Comparison of ENCODE assay signal across 1 cellular context in genomic region chr14:24429395-24430142, GRCh38.
TF ChIP-seq lines count a peak whose summit lies in the region.

Gene CBLN3 (minus strand): TSS chr14:24429668. CDS start chr14:24429054, 614 bp downstream.
Gene KHNYN (plus strand): TSS chr14:24429954. CDS start chr14:24430731, 777 bp downstream.

TF ChIP-seq in HepG2, 621 proteins besides CTCF, POLR2A, EP300 and RAD21 (continued from another document and continues in another):
- peak; percentile 97 for TF ChIP-seq POLR2AphosphoS5 (IDR thresholded peaks at IDR 0.05; ENCODE audit: low read depth, low read length)
- TF ChIP-seq CREBL2 (CRISPR knock-in tag; IDR thresholded peaks at IDR 0.05; ENCODE audit: borderline replicate concordance): peak; percentile 98
- no peak for TF ChIP-seq ZNF343 (CRISPR knock-in tag; IDR thresholded peaks at IDR 0.05)
- TF ChIP-seq ZNF556 (CRISPR knock-in tag; IDR thresholded peaks at IDR 0.05; ENCODE audit: borderline replicate concordance): peak; percentile 63; the same call in 1 of the 2 replicates
- TF ChIP-seq SKIL (CRISPR knock-in tag; IDR thresholded peaks at IDR 0.05; ENCODE audit: borderline replicate concordance): no peak; the same call in 1 of the 2 replicates
- TF ChIP-seq ZSCAN12 (CRISPR knock-in tag; IDR thresholded peaks at IDR 0.05): peak; percentile 67; the same call in 1 of the 2 replicates
- TF ChIP-seq ZFP82 (CRISPR knock-in tag; IDR thresholded peaks at IDR 0.05; ENCODE audit: borderline replicate concordance): no peak
- TF ChIP-seq XRCC5 (optimal IDR thresholded peaks at IDR 0.05; ENCODE audit: low read length): peak; percentile 63
- TF ChIP-seq ARNTL (CRISPR knock-in tag; IDR thresholded peaks at IDR 0.05): no peak
- TF ChIP-seq ATF6 (CRISPR knock-in tag; conservative IDR thresholded peaks at IDR 0.05): no peak
- TF ChIP-seq EEA1 (CRISPR knock-in tag; IDR thresholded peaks at IDR 0.05; ENCODE audit: borderline replicate concordance): peak; percentile 83; the same call in 1 of the 2 replicates
- peak; percentile 1; the same call in 1 of the 2 replicates for TF ChIP-seq CHD2 (IDR thresholded peaks at IDR 0.05; ENCODE audit: low read depth, low read length)
- TF ChIP-seq TRIM22 (IDR thresholded peaks at IDR 0.05): no peak
- TF ChIP-seq CREB3 (CRISPR knock-in tag; IDR thresholded peaks at IDR 0.05): no peak
- peak; percentile 74 for TF ChIP-seq HMG20B (CRISPR knock-in tag; conservative IDR thresholded peaks at IDR 0.05)
- TF ChIP-seq CBFB (CRISPR knock-in tag; IDR thresholded peaks at IDR 0.05): peak; percentile 81
- TF ChIP-seq ZNF281 (CRISPR knock-in tag; IDR thresholded peaks at IDR 0.05; ENCODE audit: borderline replicate concordance): peak; percentile 66
- TF ChIP-seq HNF4A (CRISPR knock-in tag; IDR thresholded peaks at IDR 0.05): no peak
- 0 out of 2 replicates have a peak, but pooled peaks have one; percentile 83 for TF ChIP-seq ZNF10 (CRISPR knock-in tag; IDR thresholded peaks at IDR 0.05; ENCODE audit: borderline replicate concordance, low read depth)
- peak in 1 of 2 experiments; percentile 63; a peak in 2 of 4 replicates for TF ChIP-seq KLF16 (CRISPR knock-in tag; IDR thresholded peaks at IDR 0.05)
- no peak for TF ChIP-seq ZNF432 (CRISPR knock-in tag; IDR thresholded peaks at IDR 0.05; ENCODE audit: borderline replicate concordance)
- no peak for TF ChIP-seq ZNF446 (CRISPR knock-in tag; IDR thresholded peaks at IDR 0.05)
- no peak for TF ChIP-seq GRHL1 (CRISPR knock-in tag; conservative IDR thresholded peaks at IDR 0.05)
- peak; percentile 57; the same call in 1 of the 2 replicates for TF ChIP-seq MEF2D (CRISPR knock-in tag; IDR thresholded peaks at IDR 0.05)
- TF ChIP-seq ZNF546 (CRISPR knock-in tag; conservative IDR thresholded peaks at IDR 0.05): peak; percentile 94
- no peak; the same call in 1 of the 2 replicates for TF ChIP-seq RNF2 (conservative IDR thresholded peaks at IDR 0.05; ENCODE audit: low read depth)
- TF ChIP-seq ZNF18 (CRISPR knock-in tag; IDR thresholded peaks at IDR 0.05; ENCODE audit: insufficient replicate concordance): no peak
- TF ChIP-seq ZNF326 (CRISPR knock-in tag; IDR thresholded peaks at IDR 0.05; ENCODE audit: borderline replicate concordance): no peak
- peak; percentile 88 for TF ChIP-seq ZBTB7B (CRISPR knock-in tag; IDR thresholded peaks at IDR 0.05)
- TF ChIP-seq RBFOX2 (IDR thresholded peaks at IDR 0.05; ENCODE audit: low read depth, low read length): peak; percentile 100
- TF ChIP-seq ZNF800 (CRISPR knock-in tag; IDR thresholded peaks at IDR 0.05): peak; percentile 75; the same call in 1 of the 2 replicates
- peak; percentile 12; the same call in 1 of the 2 replicates for TF ChIP-seq ZNF143 (CRISPR knock-in tag; IDR thresholded peaks at IDR 0.05)
- peak; percentile 92 for TF ChIP-seq ZNF710 (CRISPR knock-in tag; IDR thresholded peaks at IDR 0.05; ENCODE audit: borderline replicate concordance)
- no peak for TF ChIP-seq ZNF121 (CRISPR knock-in tag; IDR thresholded peaks at IDR 0.05)
- peak; percentile 93; the same call in 1 of the 2 replicates for TF ChIP-seq ZNF772 (CRISPR knock-in tag; IDR thresholded peaks at IDR 0.05)
- no peak for TF ChIP-seq FLYWCH1 (CRISPR knock-in tag; IDR thresholded peaks at IDR 0.05)
- peak; percentile 86 for TF ChIP-seq GPN1 (CRISPR knock-in tag; IDR thresholded peaks at IDR 0.05; ENCODE audit: borderline replicate concordance)
- TF ChIP-seq ATAD3A (CRISPR knock-in tag; IDR thresholded peaks at IDR 0.05): peak; percentile 69
- no peak for TF ChIP-seq SRSF9 (IDR thresholded peaks at IDR 0.05; ENCODE audit: borderline replicate concordance, insufficient read depth, low read depth, low read length, poor library complexity, severe bottlenecking)
- TF ChIP-seq DPF2 (CRISPR knock-in tag; IDR thresholded peaks at IDR 0.05; ENCODE audit: borderline replicate concordance, low read depth): no peak
- TF ChIP-seq ZNF7 (CRISPR knock-in tag; IDR thresholded peaks at IDR 0.05): no peak
- no peak for TF ChIP-seq RORA (CRISPR knock-in tag; IDR thresholded peaks at IDR 0.05)
- TF ChIP-seq CENPBD1 (CRISPR knock-in tag; IDR thresholded peaks at IDR 0.05; ENCODE audit: borderline replicate concordance, low read depth): no peak
- TF ChIP-seq PRMT3 (CRISPR knock-in tag; IDR thresholded peaks at IDR 0.05; ENCODE audit: borderline replicate concordance, low read depth): no peak
